In the genomic region with DNA sequence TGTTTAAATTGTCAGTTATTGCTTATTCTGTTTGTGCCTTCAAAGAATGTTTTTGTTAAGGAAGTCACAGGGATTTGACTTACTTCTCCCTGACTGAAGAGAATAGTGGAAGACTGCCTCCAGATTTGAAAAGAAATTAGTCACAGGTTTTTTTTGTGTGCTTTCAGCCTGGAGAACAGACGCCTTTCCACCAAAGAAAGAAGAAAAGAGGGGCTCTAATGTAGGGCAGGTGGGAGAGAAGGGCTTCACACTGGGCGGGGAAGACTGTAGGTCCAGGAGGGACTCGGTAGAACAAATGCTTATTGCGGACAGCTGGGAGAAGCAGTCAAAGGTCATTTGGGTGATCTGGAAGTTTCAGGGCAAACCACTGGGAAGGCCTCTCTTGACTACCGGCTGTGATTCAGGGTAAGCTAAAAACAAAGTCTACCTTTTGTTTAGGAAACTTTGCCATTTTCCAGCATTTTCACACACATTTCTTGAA, we compare ENCODE assay signal across 22 cellular contexts.
DNase-seq lines count a peak whose midpoint lies in the region; ATAC-seq and TF ChIP-seq lines count a peak whose summit lies in the region.
"Had no signal": no experiment of that assay in that cellular context is flagged by ENCODE, and none has a peak within 500 bp of the region (broad histone marks: within the 10 kb centered on the region; RNA-seq: fewer than 3 reads in every experiment).

No MANE protein-coding gene starts in this region.

- no peak for TF ChIP-seq POLR2A in transverse colon (IDR thresholded peaks at IDR 0.05)

- H3K4me3 Mint-ChIP-seq in endothelial cell (ENCODE audit: unreplicated experiment) (no peak overlapping the region), neural crest cell (no peak overlapping the region)
- H3K4me3 Mint-ChIP-seq: activated CD4-positive, alpha-beta T cell treated with anti-CD3 and anti-CD28 coated beads, Interleukin-2, amount 10 ng/mL, durations not matched to agents 7 days and 5 days; activated CD8-positive, alpha-beta memory T cell treated with anti-CD3 and anti-CD28 coated beads, Interleukin-2, amount 10 ng/mL, durations not matched to agents 7 days and 5 days; activated naive CD8-positive, alpha-beta T cell; CD4-positive, alpha-beta memory T cell; immature natural killer cell; nephron had no signal

- DNase-seq in right cardiac atrium (no peak), left ventricle myocardium inferior (no peak), endothelial cell (ENCODE audit: low spot score) (no peak), neural crest cell (ENCODE audit: low read depth, low spot score) (no peak), transverse colon (no peak), NCI-H1092 treated with DMSO at 0.1 percent for 48 hours (lab: John Stamatoyannopoulos, UW) (no peak), activated gamma-delta T cell treated with Interleukin-2 at 50 U/mL for 16 hours (no peak), coronary artery (ENCODE audit: low spot score) (no peak)
- DNase-seq: activated CD8-positive, alpha-beta memory T cell treated with anti-CD3 and anti-CD28 coated beads, Interleukin-2, amount 10 ng/mL, durations not matched to agents 7 days and 5 days; cerebellar nuclear complex; effector CD4-positive, alpha-beta T cell; left ventricle myocardium superior; NCI-H1417 treated with DMSO at 0.1 percent for 48 hours; NCI-H2107; NCI-H510A; posterior cingulate gyrus had no signal

- H3K36me3 ChIP-seq in left ventricle myocardium inferior (no peaks in the 10 kb centered on the region), transverse colon (no peaks in the 10 kb centered on the region)

- intact Hi-C loops in right cardiac atrium (cut with DNase I) (no loop called here), left ventricle myocardium inferior (cut with micrococcal nuclease) (no loop called here), transverse colon (cut with DNase I; ENCODE audit: low total_unique reads) (no loop called here)

- H3K36me3 Mint-ChIP-seq in endothelial cell (ENCODE audit: low read depth, unreplicated experiment): no peaks in the 10 kb centered on the region
- H3K36me3 Mint-ChIP-seq in neural crest cell (ENCODE audit: low read depth): no peaks in the 10 kb centered on the region
- H3K36me3 Mint-ChIP-seq: activated CD8-positive, alpha-beta memory T cell treated with anti-CD3 and anti-CD28 coated beads, Interleukin-2, amount 10 ng/mL, durations not matched to agents 7 days and 5 days; activated naive CD8-positive, alpha-beta T cell; CD4-positive, alpha-beta memory T cell; immature natural killer cell had no signal

- peak overlapping the region; percentile 57 for H3K27ac ChIP-seq in right cardiac atrium (ENCODE audit: low read length)
- no peak overlapping the region for H3K27ac ChIP-seq in left ventricle myocardium inferior (replicated peaks)
- H3K27ac ChIP-seq in transverse colon: peak overlapping the region in 3 of 4 donors; percentile 33 to 40 (median 40)
- no peak overlapping the region for H3K27ac ChIP-seq in coronary artery
- H3K27ac ChIP-seq: VCaP had no signal

- H3K9me3 ChIP-seq in right cardiac atrium (ENCODE audit: control insufficient read depth, low read length) (no peaks in the 10 kb centered on the region), left ventricle myocardium inferior (replicated peaks) (no peaks in the 10 kb centered on the region), transverse colon (no peaks in the 10 kb centered on the region)

- WGBS in right cardiac atrium: 85% methylated on average over 5 of the region's 5 CpGs
- WGBS in transverse colon (ENCODE audit: low coverage in 1 of 2), 2 donors: 63 to 77% methylated on average over 4 to 5 of the region's 5 CpGs

- H3K4me3 ChIP-seq in right cardiac atrium (ENCODE audit: low read length) (no peak overlapping the region), left ventricle myocardium inferior (no peak overlapping the region), transverse colon (no peak overlapping the region), coronary artery (no peak overlapping the region)

- in situ Hi-C loops in transverse colon (cut with MboI; ENCODE audit: low pct_ligation_motif_present in 1 of 4, low pct_unique_long_range_greater_than_20kb in 1 of 4, low sequenced_read_pairs in 3 of 4): loop anchor here in 1 of 4 donors (10.0 kb wide), 1 partner anchor 131 kb away; no protein-coding TSS in a partner anchor

- ATAC-seq in right cardiac atrium: no peak
- ATAC-seq: activated CD8-positive, alpha-beta memory T cell treated with anti-CD3 and anti-CD28 coated beads, Interleukin-2, amount 10 ng/mL, durations not matched to agents 7 days and 5 days; left ventricle myocardium superior had no signal

- TF ChIP-seq CTCF in left ventricle myocardium inferior (IDR thresholded peaks at IDR 0.05; ENCODE audit: borderline replicate concordance) (no peak), endothelial cell (IDR thresholded peaks at IDR 0.05; ENCODE audit: unreplicated experiment) (no peak), neural crest cell (conservative IDR thresholded peaks at IDR 0.05) (no peak), transverse colon (IDR thresholded peaks at IDR 0.05) (no peak), coronary artery (IDR thresholded peaks at IDR 0.05) (no peak)

- no peak for TF ChIP-seq EP300 in transverse colon (IDR thresholded peaks at IDR 0.05; ENCODE audit: low read depth)

- peaks cover 2% of the 10 kb centered on the region for H3K27me3 Mint-ChIP-seq in endothelial cell (ENCODE audit: unreplicated experiment)
- H3K27me3 Mint-ChIP-seq in neural crest cell (ENCODE audit: low read depth): no peaks in the 10 kb centered on the region
- H3K27me3 Mint-ChIP-seq: CD4-positive, alpha-beta memory T cell had no signal

- H3K27ac Mint-ChIP-seq in endothelial cell (ENCODE audit: unreplicated experiment) (peak overlapping the region; percentile 84), neural crest cell (ENCODE audit: unreplicated experiment) (peak overlapping the region; percentile 35)
- H3K27ac Mint-ChIP-seq: activated CD4-positive, alpha-beta T cell treated with anti-CD3 and anti-CD28 coated beads, Interleukin-2, amount 10 ng/mL, durations not matched to agents 7 days and 5 days; activated CD8-positive, alpha-beta memory T cell treated with anti-CD3 and anti-CD28 coated beads, Interleukin-2, amount 10 ng/mL, durations not matched to agents 7 days and 5 days; activated naive CD8-positive, alpha-beta T cell; CD4-positive, alpha-beta memory T cell; immature natural killer cell had no signal

- H3K4me1 Mint-ChIP-seq in endothelial cell (ENCODE audit: unreplicated experiment) (peaks cover 28% of the 10 kb centered on the region), neural crest cell (peaks cover 24% of the 10 kb centered on the region)
- H3K4me1 Mint-ChIP-seq: CD4-positive, alpha-beta memory T cell; immature natural killer cell had no signal

- no peaks in the 10 kb centered on the region for H3K9me3 Mint-ChIP-seq in endothelial cell (ENCODE audit: unreplicated experiment)
- H3K9me3 Mint-ChIP-seq in neural crest cell: no peaks in the 10 kb centered on the region
- H3K9me3 Mint-ChIP-seq: activated CD4-positive, alpha-beta T cell treated with anti-CD3 and anti-CD28 coated beads, Interleukin-2, amount 10 ng/mL, durations not matched to agents 7 days and 5 days; CD4-positive, alpha-beta memory T cell; immature natural killer cell; nephron had no signal

- H3K4me1 ChIP-seq in right cardiac atrium (ENCODE audit: control insufficient read depth, insufficient read depth, low read length) (peaks cover 18% of the 10 kb centered on the region), left ventricle myocardium inferior (peaks cover 94% of the 10 kb centered on the region), transverse colon (peaks cover 0 to 25% (median 0%) of the 10 kb centered on the region in 4 donors)

- no peaks in the 10 kb centered on the region for H3K27me3 ChIP-seq in right cardiac atrium (ENCODE audit: control insufficient read depth, insufficient read depth)
- H3K27me3 ChIP-seq in left ventricle myocardium inferior (ENCODE audit: low read depth): no peaks in the 10 kb centered on the region
- H3K27me3 ChIP-seq in transverse colon: no peaks in the 10 kb centered on the region

Comparison
In these comparisons a context has a peak if more than half of its experiments do, and no peak if none do; other contexts are left out.
1. H3K27ac ChIP-seq: peak in right cardiac atrium (single experiment) and transverse colon (3 of 4); none in left ventricle myocardium inferior (single experiment) and coronary artery (0 of 2).